In genomic region chr4:168631241-168632151, GRCh38 we compare ENCODE assay signal across 9 cellular contexts.
A peak's percentile ranks its signal among the peaks of the same experiment; 100 is the strongest.
DNase-seq lines count a peak whose midpoint lies in the region; ATAC-seq and TF ChIP-seq lines count a peak whose summit lies in the region.
"Had no signal": no experiment of that assay in that cellular context is flagged by ENCODE, and none has a peak within 500 bp of the region (broad histone marks: within the 10 kb centered on the region; RNA-seq: fewer than 3 reads in every experiment).

No MANE protein-coding gene starts in this region.

- H3K4me3 ChIP-seq in GM23338 = peak overlapping the region; percentile 90
- H3K4me3 ChIP-seq in epithelial cell of esophagus (ENCODE audit: low read length) = peak overlapping the region; percentile 64
- H3K4me3 ChIP-seq in mesendoderm (ENCODE audit: low read length) = peak overlapping the region; percentile 42

- no CpG with 5 or more reads among the region's 54 CpGs for WGBS in mesendoderm (ENCODE audit: extremely low coverage, insufficient coverage, low lambda C conversion rate)

- H2AK5ac ChIP-seq in mesendoderm (ENCODE audit: low read length) = no peak overlapping the region

- no peak overlapping the region for H4K8ac ChIP-seq in mesendoderm (ENCODE audit: low read depth, low read length)

- H3K36me3 Mint-ChIP-seq in GM23338 (ENCODE audit: low read depth) (no peaks in the 10 kb centered on the region), type B pancreatic cell (no peaks in the 10 kb centered on the region)
- H3K36me3 Mint-ChIP-seq: memory B cell had no signal

- H3K79me2 ChIP-seq in GM23338 (replicated peaks; ENCODE audit: insufficient read depth) = no peaks in the 10 kb centered on the region
- H3K79me2 ChIP-seq in mesendoderm (ENCODE audit: control insufficient read depth, insufficient read depth, low read length) = no peaks in the 10 kb centered on the region

- no peak overlapping the region for H2BK5ac ChIP-seq in mesendoderm (ENCODE audit: low read length)

- H2BK15ac ChIP-seq in mesendoderm (replicated peaks; ENCODE audit: low read depth) = no peak overlapping the region

- peak overlapping the region; percentile 88 for H3K4me2 ChIP-seq in GM23338
- peak overlapping the region; percentile 88 for H3K4me2 ChIP-seq in mesendoderm (ENCODE audit: low read length)

- TF ChIP-seq CTCF in GM23338 (conservative IDR thresholded peaks at IDR 0.05; ENCODE audit: low read depth in 2 of 2) = peak; percentile 29 to 32; a peak in 3 of 4 replicates
- peak; percentile 18 for TF ChIP-seq CTCF in epithelial cell of esophagus (IDR thresholded peaks at IDR 0.05; ENCODE audit: insufficient read depth, low read depth, low read length, missing control alignments)
- TF ChIP-seq CTCF in type B pancreatic cell (conservative IDR thresholded peaks at IDR 0.05) = peak; percentile 71

- peak overlapping the region; percentile 50 for H3K9ac ChIP-seq in mesendoderm (ENCODE audit: low read length)

- H3K36me3 ChIP-seq in GM23338 (ENCODE audit: insufficient read depth) = no peaks in the 10 kb centered on the region
- no peaks in the 10 kb centered on the region for H3K36me3 ChIP-seq in mesendoderm (ENCODE audit: control insufficient read depth, insufficient read depth, low read length)

- peaks cover 9% of the 10 kb centered on the region for H3K27me3 Mint-ChIP-seq in GM23338 (ENCODE audit: insufficient read depth, low read depth, poor library complexity)
- H3K27me3 Mint-ChIP-seq in type B pancreatic cell = peaks cover 12% of the 10 kb centered on the region

- peaks cover 3% of the 10 kb centered on the region; the same call in 1 of the 2 replicates for H3F3A ChIP-seq in GM23338 (replicated peaks; ENCODE audit: low read depth)

- H2AFZ ChIP-seq in GM23338 = peak overlapping the region; percentile 100

- H3K4me1 Mint-ChIP-seq in GM23338 (peaks cover 47% of the 10 kb centered on the region), type B pancreatic cell (ENCODE audit: unreplicated experiment) (peaks cover 36% of the 10 kb centered on the region)
- H3K4me1 Mint-ChIP-seq: memory B cell had no signal

- no peak overlapping the region for H3K4ac ChIP-seq in mesendoderm (ENCODE audit: low read depth, low read length)

- H3K27me3 ChIP-seq in GM23338 (ENCODE audit: insufficient read depth) (peaks cover 29% of the 10 kb centered on the region), mesendoderm (ENCODE audit: insufficient read depth, low read length, poor library complexity) (no peaks in the 10 kb centered on the region)

- H3K4me1 ChIP-seq in GM23338 (ENCODE audit: insufficient read depth) (peaks cover 32% of the 10 kb centered on the region), mesendoderm (ENCODE audit: control insufficient read depth, low read depth, low read length) (peaks cover 2% of the 10 kb centered on the region)

- H3K27ac ChIP-seq in GM23338 (ENCODE audit: low read depth) (peak overlapping the region; percentile 67; the same call in 1 of the 2 replicates), mesendoderm (ENCODE audit: low read depth, low read length) (peak overlapping the region; percentile 63)

- H3K18ac ChIP-seq in mesendoderm (ENCODE audit: low read length) = peak overlapping the region; percentile 94

- peak overlapping the region; percentile 73 for H3K56ac ChIP-seq in mesendoderm (ENCODE audit: low read length)

- no peaks in the 10 kb centered on the region for H3K9me2 ChIP-seq in GM23338 (ENCODE audit: insufficient read depth)

- H3K4me3 Mint-ChIP-seq in GM23338 (peak overlapping the region; percentile 84), type B pancreatic cell (peak overlapping the region; percentile 96)
- H3K4me3 Mint-ChIP-seq: memory B cell had no signal

- ATAC-seq in GM23338 (peak; percentile 94), GM19328 (IDR thresholded peaks at IDR 0.05; ENCODE audit: unreplicated experiment) (no peak)

- no peak overlapping the region for H3K27ac Mint-ChIP-seq in GM23338
- H3K27ac Mint-ChIP-seq in type B pancreatic cell = peak overlapping the region; percentile 90
- H3K27ac Mint-ChIP-seq: memory B cell had no signal

- H3K9me3 Mint-ChIP-seq in GM23338 (no peaks in the 10 kb centered on the region; the same call in 2 of the 3 replicates), type B pancreatic cell (no peaks in the 10 kb centered on the region)
- H3K9me3 Mint-ChIP-seq: memory B cell had no signal

- H3K79me1 ChIP-seq in mesendoderm (ENCODE audit: low read length) = no peaks in the 10 kb centered on the region

- H4K20me1 ChIP-seq in GM23338 (replicated peaks; ENCODE audit: insufficient read depth) = no peaks in the 10 kb centered on the region

- no peak overlapping the region for H4K5ac ChIP-seq in mesendoderm (ENCODE audit: low read length)

- DNase-seq in AG08396 (ENCODE audit: low spot score) (peak; percentile 69), GM23338 (ENCODE audit: low spot score) (peak; percentile 87), RPMI8226 (peak; percentile 3), epithelial cell of esophagus (ENCODE audit: low read depth) (peak; percentile 73), mesendoderm (peak; percentile 88), type B pancreatic cell (ENCODE audit: extremely low spot score, unreplicated experiment) (peak; percentile 85), OCI-M2 (lab: John Stamatoyannopoulos, UW; ENCODE audit: unreplicated experiment) (no peak)

- no peak overlapping the region for H3K23ac ChIP-seq in mesendoderm (ENCODE audit: low read length)

- peak overlapping the region; percentile 29 for H2BK120ac ChIP-seq in mesendoderm (ENCODE audit: low read depth, low read length)

TF ChIP-seq in GM23338, 12 proteins besides CTCF, POLR2A, EP300 and RAD21:
- TF ChIP-seq ETS1 (IDR thresholded peaks at IDR 0.05) (no peak), EZH2phosphoT487 (IDR thresholded peaks at IDR 0.05; ENCODE audit: unreplicated experiment) (no peak), NANOG (IDR thresholded peaks at IDR 0.05; ENCODE audit: borderline replicate concordance) (no peak), ZNF114 (CRISPR knock-in tag; IDR thresholded peaks at IDR 0.05) (no peak), POLR2AphosphoS5 (IDR thresholded peaks at IDR 0.05; ENCODE audit: low read depth) (no peak), CREB1 (CRISPR knock-in tag; IDR thresholded peaks at IDR 0.05; ENCODE audit: low read depth) (no peak)

Comparison
In these comparisons a context has a peak if more than half of its experiments do, and no peak if none do; other contexts are left out.
1. CTCF ChIP-seq: peak in every context shown above with its lines; median percentile 71 in type B pancreatic cell; 30 in GM23338; 18 in epithelial cell of esophagus.